ENCODE assay signal across 28 cellular contexts in the genomic region with DNA sequence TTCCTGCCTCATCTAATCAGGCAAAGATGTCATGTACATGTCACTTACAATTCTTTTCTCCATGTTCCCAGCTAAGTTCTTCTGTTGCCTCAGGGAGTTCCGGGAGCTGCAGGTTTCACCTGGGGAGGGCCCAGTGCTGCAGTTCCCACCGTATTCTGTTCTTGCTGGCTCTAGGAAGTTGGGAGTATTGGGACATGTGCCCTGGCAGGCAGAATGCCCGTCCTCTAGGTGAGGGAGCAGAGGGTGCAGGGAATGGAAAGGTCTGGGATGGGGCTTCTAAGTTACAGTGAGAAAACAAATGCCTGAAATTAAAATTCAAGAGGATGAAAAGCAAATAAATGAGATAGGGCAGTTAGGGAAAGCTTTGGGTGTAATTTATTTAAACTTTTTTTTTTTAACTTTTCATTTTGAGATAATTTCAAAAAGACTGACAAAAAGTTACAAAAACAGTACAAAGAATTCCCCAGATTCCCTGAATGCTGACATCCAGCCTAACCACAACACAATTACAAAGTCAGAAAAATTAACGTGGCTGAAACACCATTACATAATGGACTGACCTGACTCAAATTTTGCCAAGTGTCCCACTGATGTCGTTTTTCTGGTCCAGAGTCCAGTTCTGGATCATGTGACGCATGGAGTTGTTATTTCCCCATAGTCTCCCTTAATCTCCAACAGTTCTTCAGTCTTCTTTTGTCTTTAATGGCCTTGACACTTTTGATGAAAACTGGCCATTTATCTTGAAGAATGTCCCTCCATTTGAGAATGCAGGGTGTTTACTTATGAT.
"Had no signal": no experiment of that assay in that cellular context is flagged by ENCODE, and none has a peak within 500 bp of the region (broad histone marks: within the 10 kb centered on the region; RNA-seq: fewer than 3 reads in every experiment).

No MANE protein-coding gene starts in this region.

- H3K4me1 ChIP-seq: colonic mucosa, gastrocnemius medialis, lower lobe of right lung had no signal

- H3K4me3 ChIP-seq: colonic mucosa, esophagus squamous epithelium, gastrocnemius medialis, heart right ventricle, left lung, lower lobe of right lung had no signal

- H3K36me3 Mint-ChIP-seq: immature natural killer cell had no signal

- ATAC-seq: effector memory CD8-positive, alpha-beta T cell; esophagus mucosa; gastrocnemius medialis; heart right ventricle; left colon; left lung; lower lobe of right lung; naive thymus-derived CD4-positive, alpha-beta T cell had no signal

- DNase-seq: colonic mucosa; cortex of kidney; effector CD8-positive, alpha-beta T cell; effector memory CD8-positive, alpha-beta T cell; endodermal cell; erythroblast; esophagus squamous epithelium; foreskin fibroblast; foreskin melanocyte; gastrocnemius medialis; glutamatergic neuron; head of caudate nucleus; heart right ventricle; hippocampal formation; immature natural killer cell; islet precursor cell; kidney; kidney glomerular epithelial cell; left colon; left lung; lower lobe of right lung; mesenchymal stem cell; naive thymus-derived CD4-positive, alpha-beta T cell had no signal

- H3K27me3 ChIP-seq: colonic mucosa, gastrocnemius medialis had no signal

- H3K4me3 Mint-ChIP-seq: dendritic cell treated with granulocyte-macrophage colony-stimulating factor and Interleukin-4, amounts not matched to agents 40 ng/mL and 50 ng/mL, for 4 days; effector memory CD8-positive, alpha-beta T cell; endodermal cell; immature natural killer cell; mesothelial cell of epicardium; naive thymus-derived CD4-positive, alpha-beta T cell had no signal

- H3K27ac Mint-ChIP-seq: effector memory CD8-positive, alpha-beta T cell; endodermal cell; immature natural killer cell; mesothelial cell of epicardium; naive thymus-derived CD4-positive, alpha-beta T cell had no signal

- H3K27ac ChIP-seq: colonic mucosa, epithelial cell of prostate, esophagus squamous epithelium, gastrocnemius medialis, heart right ventricle, left lung, lower lobe of right lung had no signal

- H3K9me3 ChIP-seq: colonic mucosa, gastrocnemius medialis, left lung, lower lobe of right lung had no signal

- H3K4me1 Mint-ChIP-seq: endodermal cell, immature natural killer cell, mesothelial cell of epicardium had no signal

- H3K36me3 ChIP-seq: colonic mucosa, esophagus squamous epithelium, gastrocnemius medialis, heart right ventricle, left lung, lower lobe of right lung had no signal

- H3K9me3 Mint-ChIP-seq: dendritic cell treated with granulocyte-macrophage colony-stimulating factor and Interleukin-4, amounts not matched to agents 40 ng/mL and 50 ng/mL, for 4 days; effector memory CD8-positive, alpha-beta T cell; immature natural killer cell had no signal

- FAIRE-seq: endometrium, kidney had no signal
